In genomic region chrX:65679071-65679540, GRCh38 we compare ENCODE assay signal across 8 cellular contexts. TPM values are rescaled to one million over a fixed set of nuclear protein-coding genes. Genes with fewer than 3 reads are reported as not detected.
A peak's percentile ranks its signal among the peaks of the same experiment; 100 is the strongest.
DNase-seq lines count a peak whose midpoint lies in the region; ATAC-seq, FAIRE-seq and TF ChIP-seq lines count a peak whose summit lies in the region.

No MANE protein-coding gene starts in this region.

- peak overlapping the region; percentile 87 for H3K9ac ChIP-seq in endothelial cell of umbilical vein (replicated peaks; ENCODE audit: extremely low read depth, insufficient read depth, low read length)

- H3K4me3 ChIP-seq in Panc1 (ENCODE audit: low read depth in 2 of 2, low read length in 2 of 2): no peak overlapping the region
- no peak overlapping the region for H3K4me3 ChIP-seq in endothelial cell of umbilical vein (replicated peaks in 1 of 3; ENCODE audit: insufficient read depth in 1 of 3, low read depth in 1 of 3, low read length in 3 of 3)
- no peak overlapping the region for H3K4me3 ChIP-seq in osteoblast (ENCODE audit: insufficient read depth, low read length)

- no peak for TF ChIP-seq CTCF in Panc1 (IDR thresholded peaks at IDR 0.05)
- no peak for TF ChIP-seq CTCF in endothelial cell of umbilical vein (IDR thresholded peaks at IDR 0.05; ENCODE audit: extremely low read depth in 1 of 2, insufficient read depth in 1 of 2, low read depth in 1 of 2, low read length in 2 of 2)
- TF ChIP-seq CTCF in osteoblast (IDR thresholded peaks at IDR 0.05; ENCODE audit: extremely low read depth, low read depth, low read length): no peak

- H3K4me1 ChIP-seq in Panc1 (ENCODE audit: control insufficient read depth, insufficient read depth, low read length) (peaks cover 4% of the 10 kb centered on the region), endothelial cell of umbilical vein (ENCODE audit: control insufficient read depth, extremely low read depth, insufficient read depth, low read length) (peaks cover 68% of the 10 kb centered on the region), osteoblast (ENCODE audit: insufficient read depth, low read length) (peaks cover 45% of the 10 kb centered on the region)

- no TSS peak for BruUV-seq in Panc1 (replicated peaks; lab: Mats Ljungman, UMichigan)
- no TSS peak for BruUV-seq in endothelial cell of umbilical vein (replicated peaks; lab: Mats Ljungman, UMichigan)

- ATAC-seq in Panc1 (no peak), HG03457 (IDR thresholded peaks at IDR 0.05; ENCODE audit: unreplicated experiment) (no peak), HG03354 (IDR thresholded peaks at IDR 0.05; ENCODE audit: poor library complexity, severe bottlenecking, unreplicated experiment) (no peak)

- H3K27me3 ChIP-seq in Panc1 (ENCODE audit: control insufficient read depth, insufficient read depth, low read length) (no peaks in the 10 kb centered on the region), endothelial cell of umbilical vein (ENCODE audit: control insufficient read depth in 2 of 2, insufficient read depth in 2 of 2, low read length in 2 of 2) (no peaks in the 10 kb centered on the region), osteoblast (ENCODE audit: insufficient read depth, low read length) (no peaks in the 10 kb centered on the region)

- H2AFZ ChIP-seq in endothelial cell of umbilical vein (ENCODE audit: low read depth, low read length): no peak overlapping the region
- H2AFZ ChIP-seq in osteoblast (ENCODE audit: low read length): no peak overlapping the region

- no peaks in the 10 kb centered on the region for H4K20me1 ChIP-seq in endothelial cell of umbilical vein (replicated peaks; ENCODE audit: control insufficient read depth, extremely low read depth, insufficient read depth, low read length)
- peaks cover 26% of the 10 kb centered on the region for H4K20me1 ChIP-seq in osteoblast (ENCODE audit: insufficient read depth, low read length)

- peak; percentile 97 for FAIRE-seq in endothelial cell of umbilical vein (lab: Jason Lieb, UNC)

- CTCF ChIA-PET in Panc1 (lab: Charles Lee) (no interaction called here), endothelial cell of umbilical vein (lab: Charles Lee) (interaction anchor here (0.6 to 2.8 kb wide), 9 partner anchors 11 to 83 kb away, joined by 3 to 19 read pairs (median 6); partner anchors contain the start of gene MSN)

- no peaks in the 10 kb centered on the region for H3K9me1 ChIP-seq in endothelial cell of umbilical vein (replicated peaks; ENCODE audit: control insufficient read depth, extremely low read depth, insufficient read depth, low read length)

- in situ Hi-C loops in Panc1 (cut with HindIII; ENCODE audit: low pct_unique_long_range_greater_than_20kb, low sequenced_read_pairs): no loop called here

- H3K4me2 ChIP-seq in endothelial cell of umbilical vein (ENCODE audit: insufficient read depth, low read length) (peak overlapping the region; percentile 74), osteoblast (ENCODE audit: insufficient read depth, low read length) (peak overlapping the region; percentile 64)

- intact Hi-C loops in Panc1 (cut with micrococcal nuclease; ENCODE audit: unreplicated experiment) (no loop called here), endothelial cell of umbilical vein (cut with micrococcal nuclease) (loop anchor here (1.0 kb wide), 5 partner anchors 19 to 84 kb away; no protein-coding TSS in a partner anchor)

- dilution Hi-C loops in endothelial cell of umbilical vein (cut with MboI; ENCODE audit: extremely low pct_ligation_motif_present, low sequenced_read_pairs): no loop called here

- H3K36me3 ChIP-seq in Panc1 (ENCODE audit: control insufficient read depth, insufficient read depth, low read length) (no peaks in the 10 kb centered on the region; the same call in 1 of the 2 replicates), endothelial cell of umbilical vein (ENCODE audit: control insufficient read depth in 2 of 2, extremely low read depth in 1 of 2, insufficient read depth in 2 of 2, low read length in 2 of 2) (peaks cover 0 to 4% of the 10 kb centered on the region in 2 experiments), osteoblast (ENCODE audit: insufficient read depth, low read length) (no peaks in the 10 kb centered on the region)

- H3K27ac ChIP-seq in Panc1 (ENCODE audit: low read length) (no peak overlapping the region), endothelial cell of umbilical vein (ENCODE audit: insufficient read depth, low read depth, low read length) (peak overlapping the region; percentile 94), osteoblast (ENCODE audit: low read depth, low read length) (peak overlapping the region; percentile 81)

- POLR2A ChIA-PET in Panc1 (lab: Charles Lee) (no interaction called here), endothelial cell of umbilical vein (lab: Charles Lee) (interaction anchor here (0.9 to 2.1 kb wide), 7 partner anchors 10 to 78 kb away, joined by 3 to 12 read pairs (median 7); no protein-coding TSS in a partner anchor)

- H3K79me2 ChIP-seq in endothelial cell of umbilical vein (ENCODE audit: control insufficient read depth, insufficient read depth, low read length) (peaks cover 93% of the 10 kb centered on the region), osteoblast (ENCODE audit: insufficient read depth, low read length) (peaks cover 89% of the 10 kb centered on the region)

- TF ChIP-seq POLR2A in endothelial cell of umbilical vein (IDR thresholded peaks at IDR 0.05; ENCODE audit: low read depth, low read length): no peak

- DNase-seq in EL (peak; percentile 64), Panc1 (ENCODE audit: low read depth, low spot score) (peak; percentile 63), endothelial cell of umbilical vein (ENCODE audit: low read depth, low spot score) (peak; percentile 83), osteoblast (ENCODE audit: insufficient read length, low spot score, missing footprints) (no peak), T1000 (lab: John Stamatoyannopoulos, UW) (no peak), putamen (ENCODE audit: low spot score) (no peak)

- H3K9me3 ChIP-seq in Panc1 (ENCODE audit: control insufficient read depth, insufficient read depth, low read depth, low read length) (no peaks in the 10 kb centered on the region), endothelial cell of umbilical vein (replicated peaks; ENCODE audit: control insufficient read depth, insufficient read depth, low read length) (no peaks in the 10 kb centered on the region), osteoblast (ENCODE audit: low read depth, low read length) (no peaks in the 10 kb centered on the region)

TF ChIP-seq in endothelial cell of umbilical vein, 7 proteins besides CTCF, POLR2A, EP300 and RAD21:
- TF ChIP-seq MAX (IDR thresholded peaks at IDR 0.05; ENCODE audit: insufficient read depth, insufficient read length) (no peak), GATA2 (IDR thresholded peaks at IDR 0.05; ENCODE audit: insufficient read depth, insufficient read length, low read depth, low read length) (no peak), JUN (IDR thresholded peaks at IDR 0.05; ENCODE audit: borderline replicate concordance, insufficient read depth, insufficient read length, low read depth) (peak; percentile 54), FOS (IDR thresholded peaks at IDR 0.05; ENCODE audit: borderline replicate concordance, insufficient read depth, low read length) (peak; percentile 80)

RNA-seq across cellular contexts. Expression of gene MSN, which starts 11.7 kb away (rescaled TPM):
- total RNA-seq in Panc1 (2021; ENCODE audit: unreplicated experiment): 185 TPM
- polyA plus RNA-seq in Panc1 (2012; ENCODE audit: insufficient read length): 166 TPM
- 635 and 658 TPM in 2 replicates for total RNA-seq in endothelial cell of umbilical vein
- 511 and 528 TPM in 2 replicates for polyA plus RNA-seq in endothelial cell of umbilical vein
- polyA plus RNA-seq in endothelial cell of umbilical vein (2011; cell fraction: cytosol; rRNA removed): 475 and 549 TPM in 2 replicates
- polyA plus RNA-seq in endothelial cell of umbilical vein (2011; cell fraction: nucleus; rRNA removed): 738 and 769 TPM in 2 replicates
- polyA plus RNA-seq in endothelial cell of umbilical vein (2012): 862 and 934 TPM in 2 replicates
- 709 and 797 TPM in 2 replicates for polyA minus RNA-seq in endothelial cell of umbilical vein
- polyA minus RNA-seq in endothelial cell of umbilical vein (2011; cell fraction: cytosol; rRNA and poly(A)+ RNA removed): 123 TPM
- 296 and 346 TPM in 2 replicates for polyA minus RNA-seq in endothelial cell of umbilical vein (2011; cell fraction: nucleus; rRNA and poly(A)+ RNA removed)
- total RNA-seq in osteoblast: 236 and 249 TPM in 2 replicates

Comparison
In these comparisons a context has a peak if more than half of its experiments do, and no peak if none do; other contexts are left out.
1. DNase-seq: peak in EL (single experiment), Panc1 (single experiment) and endothelial cell of umbilical vein (single experiment); none in osteoblast (single experiment), T1000 (single experiment) and putamen (single experiment).